ENCODE assay signal across 8 cellular contexts in the genomic region with DNA sequence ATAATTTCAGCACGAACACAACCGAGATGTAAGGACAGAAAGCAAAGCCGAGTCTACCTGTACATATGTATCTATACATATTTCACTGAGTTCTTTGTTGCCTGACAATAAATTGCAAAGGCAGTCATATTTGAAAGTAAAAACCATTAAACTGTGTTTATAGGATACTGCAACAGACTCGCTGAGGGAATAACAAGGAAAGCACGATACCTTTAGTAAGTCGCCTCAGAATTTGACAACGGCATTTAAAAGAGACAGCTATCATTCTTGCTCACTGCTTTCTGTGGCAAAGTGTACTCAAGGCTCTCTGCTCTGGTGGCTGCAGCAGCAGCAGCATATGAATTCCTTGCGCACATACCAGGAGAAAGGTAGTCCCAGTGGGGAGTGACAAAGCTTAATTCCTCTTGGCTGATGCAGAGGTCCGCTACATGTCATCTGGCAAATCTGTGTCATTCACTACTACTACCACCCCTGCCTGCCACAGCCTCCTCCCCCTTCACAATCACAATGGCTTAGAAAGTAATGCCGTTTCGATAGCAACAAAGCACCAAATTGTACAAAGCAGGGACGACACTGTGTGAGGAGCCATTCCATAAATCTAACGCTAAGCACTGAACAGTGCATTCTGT. TPM values are rescaled to one million over a fixed set of nuclear protein-coding genes. Genes with fewer than 3 reads are reported as not detected.
DNase-seq lines count a peak whose midpoint lies in the region; TF ChIP-seq lines count a peak whose summit lies in the region.

Gene GRIP1 (minus strand): TSS at position 437 of the 629 bp plus-strand sequence. CDS start 172 bp downstream, at position 265.

- DNase-seq in NCI-H510A treated with DMSO at 0.1 percent for 48 hours (lab: John Stamatoyannopoulos, UW) (peak; percentile 40), NCI-H510A (lab: John Stamatoyannopoulos, UW) (no peak), astrocyte of the hippocampus (ENCODE audit: low read depth, low spot score) (peak; percentile 61), mesothelial cell of epicardium (ENCODE audit: low spot score in 2 of 2, unreplicated experiment in 2 of 2) (no peak), ureter (ENCODE audit: low spot score) (no peak), HUDEP-2 (lab: John Stamatoyannopoulos, UW; ENCODE audit: unreplicated experiment in 76 of 76) (no peak), AML-193 (lab: John Stamatoyannopoulos, UW) (no peak)
- no peak for DNase-seq in activated effector memory CD4-positive, alpha-beta T cell treated with anti-CD3 and anti-CD28 coated beads, Interleukin-2, amount 50 U/mL, for 16 hours

- H3K27ac Mint-ChIP-seq in mesothelial cell of epicardium: peak within 1 kb of the TSS; percentile 70

- H3K27me3 Mint-ChIP-seq in mesothelial cell of epicardium (ENCODE audit: low read depth): peaks cover 1% of the 10 kb centered on the region

- TF ChIP-seq CTCF in mesothelial cell of epicardium (IDR thresholded peaks at IDR 0.05; ENCODE audit: unreplicated experiment): no peak

- no peaks in the 10 kb centered on the region for H3K9me3 Mint-ChIP-seq in mesothelial cell of epicardium

- H3K4me1 Mint-ChIP-seq in mesothelial cell of epicardium: peaks cover 28% of the 10 kb centered on the region

- no peaks in the 10 kb centered on the region for H3K36me3 Mint-ChIP-seq in mesothelial cell of epicardium

- H3K4me3 Mint-ChIP-seq in mesothelial cell of epicardium: peak within 1 kb of the TSS; percentile 42

RNA-seq across cellular contexts. Expression of gene GRIP1, which starts in this region (rescaled TPM):
- total RNA-seq in mesothelial cell of epicardium (79.7 to 89.3 TPM (median 85.2 TPM) in 3 replicates), ureter (31.1 TPM)

Comparison
In these comparisons a context has a peak if more than half of its experiments do, and no peak if none do; other contexts are left out.
1. DNase-seq: peak in NCI-H510A treated with DMSO at 0.1 percent for 48 hours (single experiment) and astrocyte of the hippocampus (single experiment); none in NCI-H510A (single experiment), mesothelial cell of epicardium (0 of 2), ureter (single experiment), HUDEP-2 (0 of 76), activated effector memory CD4-positive, alpha-beta T cell treated with anti-CD3 and anti-CD28 coated beads, Interleukin-2, amount 50 U/mL, for 16 hours (single experiment) and AML-193 (0 of 2).